In genomic region chr10:116226053-116226452, GRCh38 we compare ENCODE assay signal across 6 cellular contexts. TPM values are rescaled to one million over a fixed set of nuclear protein-coding genes. Genes with fewer than 3 reads are reported as not detected.
"Had no signal": no experiment of that assay in that cellular context is flagged by ENCODE, and none has a peak within 500 bp of the region (broad histone marks: within the 10 kb centered on the region; RNA-seq: fewer than 3 reads in every experiment).

No MANE protein-coding gene starts in this region.

- H3K4me1 Mint-ChIP-seq: GM23338, IgD-negative memory B cell had no signal

- H3K27ac Mint-ChIP-seq: GM23338, H9, IgD-negative memory B cell had no signal

- H3K9me3 Mint-ChIP-seq: GM23338, H9, IgD-negative memory B cell had no signal

- H3K4me3 ChIP-seq: GM23338 had no signal

- DNase-seq: H9, HCEC 1CT, KBM-7 had no signal

- ATAC-seq: GM23338 had no signal

- H3K4me3 Mint-ChIP-seq: GM23338, H9, IgD-negative memory B cell had no signal

- H3K36me3 Mint-ChIP-seq: IgD-negative memory B cell had no signal

- H3K27me3 Mint-ChIP-seq: IgD-negative memory B cell had no signal

RNA-seq across cellular contexts. Expression of gene GFRA1, which starts 47.0 kb away (rescaled TPM):
- total RNA-seq: HT-29 had no signal
